9 cellular contexts compared by ENCODE assay signal in genomic region chr6:28400122-28400451, GRCh38. TPM values are rescaled to one million over a fixed set of nuclear protein-coding genes. Genes with fewer than 3 reads are reported as not detected.
DNase-seq lines count a peak whose midpoint lies in the region; ATAC-seq and TF ChIP-seq lines count a peak whose summit lies in the region.
"Had no signal": no experiment of that assay in that cellular context is flagged by ENCODE, and none has a peak within 500 bp of the region (broad histone marks: within the 10 kb centered on the region; RNA-seq: fewer than 3 reads in every experiment).

No MANE protein-coding gene starts in this region.

- H3K18ac ChIP-seq in neuronal stem cell (ENCODE audit: low read length) = peak overlapping the region; percentile 95

- H3K36me3 Mint-ChIP-seq in CD4-positive, CD25-positive, alpha-beta regulatory T cell = peaks cover 34% of the 10 kb centered on the region

- TF ChIP-seq POLR2A in Peyer's patch (IDR thresholded peaks at IDR 0.05) = no peak

- peak overlapping the region; percentile 56 for H2BK5ac ChIP-seq in neuronal stem cell (ENCODE audit: low read length)

- H3K4me3 ChIP-seq in CD4-positive, CD25-positive, alpha-beta regulatory T cell (ENCODE audit: low read depth, low read length) = peak overlapping the region; percentile 90
- H3K4me3 ChIP-seq in Peyer's patch (peak overlapping the region; percentile 69 to 89 (median 74)), epithelial cell of esophagus (ENCODE audit: low read length) (peak overlapping the region; percentile 95), neuronal stem cell (ENCODE audit: low read length in 2 of 2) (peak overlapping the region; percentile 88 to 92)

- peaks cover 28% of the 10 kb centered on the region for H3K4me1 ChIP-seq in CD4-positive, CD25-positive, alpha-beta regulatory T cell (ENCODE audit: control insufficient read depth, insufficient read depth, low read length, poor library complexity, severe bottlenecking)
- H3K4me1 ChIP-seq in Peyer's patch = peaks cover 0 to 22% (median 0%) of the 10 kb centered on the region in 4 donors
- peaks cover 0 to 6% of the 10 kb centered on the region in 2 donors for H3K4me1 ChIP-seq in neuronal stem cell (ENCODE audit: control insufficient read depth in 2 of 2, insufficient read depth in 1 of 2, low read depth in 1 of 2, low read length in 2 of 2)

- H3K27me3 Mint-ChIP-seq in CD4-positive, CD25-positive, alpha-beta regulatory T cell = peaks cover 43% of the 10 kb centered on the region

- ATAC-seq in CD4-positive, CD25-positive, alpha-beta regulatory T cell (ENCODE audit: low read depth in 2 of 2) = no peak
- ATAC-seq in GM21423 (IDR thresholded peaks at IDR 0.05; ENCODE audit: unreplicated experiment) = no peak

- no CpG with 5 or more reads among the region's 8 CpGs for WGBS in neuronal stem cell (ENCODE audit: extremely low coverage in 2 of 2, insufficient read length in 2 of 2, insufficient replicate concordance in 1 of 2), 2 donors

- H3K27me3 ChIP-seq in CD4-positive, CD25-positive, alpha-beta regulatory T cell (ENCODE audit: control insufficient read depth, insufficient read depth, low read length) = peaks cover 6% of the 10 kb centered on the region
- no peaks in the 10 kb centered on the region for H3K27me3 ChIP-seq in Peyer's patch
- H3K27me3 ChIP-seq in neuronal stem cell (ENCODE audit: control insufficient read depth in 3 of 3, insufficient read depth in 3 of 3, low read depth in 1 of 3, low read length in 3 of 3) = peaks cover 0 to 4% (median 0%) of the 10 kb centered on the region in 3 experiments

- TF ChIP-seq CTCF in Peyer's patch (IDR thresholded peaks at IDR 0.05) (no peak), epithelial cell of esophagus (IDR thresholded peaks at IDR 0.05; ENCODE audit: insufficient read depth, low read depth, low read length, missing control alignments) (no peak)

- H2BK12ac ChIP-seq in neuronal stem cell (ENCODE audit: low read length) = no peak overlapping the region

- peaks cover 12% of the 10 kb centered on the region for H3K36me3 ChIP-seq in CD4-positive, CD25-positive, alpha-beta regulatory T cell (ENCODE audit: control insufficient read depth, insufficient read depth, low read length)
- H3K36me3 ChIP-seq in Peyer's patch = no peaks in the 10 kb centered on the region
- H3K36me3 ChIP-seq in neuronal stem cell (replicated peaks in 1 of 2; ENCODE audit: control insufficient read depth in 2 of 2, insufficient read depth in 2 of 2, low read length in 2 of 2) = peaks cover 8 to 34% of the 10 kb centered on the region in 2 donors

- H2AFZ ChIP-seq in neuronal stem cell (ENCODE audit: low read length) = peak overlapping the region; percentile 94

- H3K4me1 Mint-ChIP-seq in CD4-positive, CD25-positive, alpha-beta regulatory T cell = peaks cover 9 to 58% (median 38%) of the 10 kb centered on the region in 4 donors

- CTCF ChIA-PET in HEK293T (lab: Yijun Ruan, JAX) = no interaction called here

- H3K27ac ChIP-seq in CD4-positive, CD25-positive, alpha-beta regulatory T cell (ENCODE audit: insufficient read depth, low read length, poor library complexity, severe bottlenecking) = no peak overlapping the region
- H3K27ac ChIP-seq in Peyer's patch (peak overlapping the region; percentile 2 to 76 (median 40)), neuronal stem cell (replicated peaks; ENCODE audit: low read length) (peak overlapping the region; percentile 78)
- H3K27ac ChIP-seq: KMS-11 had no signal

- POLR2A ChIA-PET in HEK293T (lab: Yijun Ruan, JAX) = no interaction called here

- no peak overlapping the region for H3K4ac ChIP-seq in neuronal stem cell (ENCODE audit: low read length)

- no peak overlapping the region for H4K8ac ChIP-seq in neuronal stem cell (ENCODE audit: low read depth, low read length)

- H3K23ac ChIP-seq in neuronal stem cell (ENCODE audit: low read depth, low read length, poor library complexity) = no peak overlapping the region

- no peak overlapping the region for H3K9ac ChIP-seq in neuronal stem cell (ENCODE audit: low read depth, low read length, poor library complexity)
- H3K9ac ChIP-seq: KMS-11 had no signal

- H3K9me3 ChIP-seq in CD4-positive, CD25-positive, alpha-beta regulatory T cell (ENCODE audit: control insufficient read depth in 2 of 2, low read length in 2 of 2) = no peaks in the 10 kb centered on the region
- H3K9me3 ChIP-seq in Peyer's patch (no peaks in the 10 kb centered on the region), neuronal stem cell (replicated peaks in 1 of 2; ENCODE audit: control insufficient read depth in 2 of 2, insufficient read depth in 1 of 2, low read depth in 1 of 2, low read length in 2 of 2) (no peaks in the 10 kb centered on the region)

- H2BK120ac ChIP-seq in neuronal stem cell (ENCODE audit: low read depth, low read length) = no peak overlapping the region

- no peak overlapping the region for H2AK5ac ChIP-seq in neuronal stem cell (ENCODE audit: low read depth, low read length)

- H3K4me3 Mint-ChIP-seq in CD4-positive, CD25-positive, alpha-beta regulatory T cell = peak overlapping the region; percentile 92 to 99 (median 95)

- no peak for DNase-seq in CD4-positive, CD25-positive, alpha-beta regulatory T cell
- DNase-seq in Peyer's patch = no peak
- no peak for DNase-seq in epithelial cell of esophagus (ENCODE audit: low read depth)
- no peak for DNase-seq in neuronal stem cell (ENCODE audit: low spot score)
- no peak for DNase-seq in middle frontal gyrus (ENCODE audit: extremely low spot score, low spot score)
- no peak for DNase-seq in iPS-NIHi11 (ENCODE audit: low spot score)
- DNase-seq in HEK293T (ENCODE audit: extremely low spot score) = no peak

- H3K27ac Mint-ChIP-seq in CD4-positive, CD25-positive, alpha-beta regulatory T cell = peak overlapping the region; percentile 74 to 95 (median 92)

- H4K91ac ChIP-seq in neuronal stem cell (ENCODE audit: low read depth, low read length, poor library complexity) = no peak overlapping the region

- no peak overlapping the region for H3K14ac ChIP-seq in neuronal stem cell (ENCODE audit: low read length)

- peaks cover 4% of the 10 kb centered on the region for H3K79me1 ChIP-seq in neuronal stem cell (ENCODE audit: low read depth, low read length)

- no peak overlapping the region for H2BK15ac ChIP-seq in neuronal stem cell (ENCODE audit: low read length)

- peaks cover 0 to 6% (median 5%) of the 10 kb centered on the region in 7 donors for H3K9me3 Mint-ChIP-seq in CD4-positive, CD25-positive, alpha-beta regulatory T cell

- peak overlapping the region; percentile 46 for H3K4me2 ChIP-seq in neuronal stem cell (ENCODE audit: insufficient read depth, low read length, poor library complexity, severe bottlenecking)
- H3K4me2 ChIP-seq: KMS-11 had no signal

TF ChIP-seq in HEK293T, 16 proteins besides CTCF, POLR2A, EP300 and RAD21:
- no peak for TF ChIP-seq HDGF (IDR thresholded peaks at IDR 0.05; ENCODE audit: borderline replicate concordance)
- TF ChIP-seq FOXA1 (IDR thresholded peaks at IDR 0.05) = no peak
- no peak for TF ChIP-seq ELF4 (IDR thresholded peaks at IDR 0.05)
- no peak for TF ChIP-seq FOXK2 (IDR thresholded peaks at IDR 0.05)
- no peak for TF ChIP-seq ARNT (IDR thresholded peaks at IDR 0.05)
- no peak for TF ChIP-seq NFRKB (IDR thresholded peaks at IDR 0.05)

RNA-seq across cellular contexts. Expression of gene ZSCAN12, which starts 0.5 kb away (rescaled TPM):
- 2.7 TPM for total RNA-seq in CD4-positive, CD25-positive, alpha-beta regulatory T cell
- 1 to 10 TPM; 1.2 to 2.2 (median 1.7) TPM for polyA plus RNA-seq in CD4-positive, CD25-positive, alpha-beta regulatory T cell
- 10 to 100 TPM in 1 of 4 donors, 1 to 10 TPM in 3; 4.0 to 19.8 (median 7.5) TPM for total RNA-seq in Peyer's patch
- polyA plus RNA-seq in neuronal stem cell (2013, experiment 1 of 2) = 5.6 TPM
- 5.8 TPM for polyA plus RNA-seq in neuronal stem cell (2013, experiment 2 of 2)

RNA-seq across cellular contexts. Expression of gene ZSCAN23, which starts 43.2 kb away (rescaled TPM):
- 0.69 TPM for total RNA-seq in CD4-positive, CD25-positive, alpha-beta regulatory T cell
- under 1 TPM in 2 of 4 donors, not detected in 2; 0.09 to 0.13 TPM for polyA plus RNA-seq in CD4-positive, CD25-positive, alpha-beta regulatory T cell
- total RNA-seq in Peyer's patch = 10 to 100 TPM in 1 of 4 donors, 1 to 10 TPM in 1, under 1 TPM in 1, not detected in 1; 0.57 to 46.2 (median 1.6) TPM
- 4.9 TPM for polyA plus RNA-seq in neuronal stem cell (2013, experiment 1 of 2)
- 3.7 TPM for polyA plus RNA-seq in neuronal stem cell (2013, experiment 2 of 2)

RNA-seq across cellular contexts. Expression of gene ZKSCAN3, which starts 50.3 kb away (rescaled TPM):
- 2.3 TPM for total RNA-seq in CD4-positive, CD25-positive, alpha-beta regulatory T cell
- 1 to 10 TPM; 1.5 to 3.6 (median 3.1) TPM for polyA plus RNA-seq in CD4-positive, CD25-positive, alpha-beta regulatory T cell
- 1 to 10 TPM; 2.5 to 7.0 (median 4.6) TPM for total RNA-seq in Peyer's patch
- polyA plus RNA-seq in neuronal stem cell (2013, experiment 1 of 2) = 5.4 TPM
- 5.4 TPM for polyA plus RNA-seq in neuronal stem cell (2013, experiment 2 of 2)
